ENCODE assay signal across 8 cellular contexts in the genomic region with DNA sequence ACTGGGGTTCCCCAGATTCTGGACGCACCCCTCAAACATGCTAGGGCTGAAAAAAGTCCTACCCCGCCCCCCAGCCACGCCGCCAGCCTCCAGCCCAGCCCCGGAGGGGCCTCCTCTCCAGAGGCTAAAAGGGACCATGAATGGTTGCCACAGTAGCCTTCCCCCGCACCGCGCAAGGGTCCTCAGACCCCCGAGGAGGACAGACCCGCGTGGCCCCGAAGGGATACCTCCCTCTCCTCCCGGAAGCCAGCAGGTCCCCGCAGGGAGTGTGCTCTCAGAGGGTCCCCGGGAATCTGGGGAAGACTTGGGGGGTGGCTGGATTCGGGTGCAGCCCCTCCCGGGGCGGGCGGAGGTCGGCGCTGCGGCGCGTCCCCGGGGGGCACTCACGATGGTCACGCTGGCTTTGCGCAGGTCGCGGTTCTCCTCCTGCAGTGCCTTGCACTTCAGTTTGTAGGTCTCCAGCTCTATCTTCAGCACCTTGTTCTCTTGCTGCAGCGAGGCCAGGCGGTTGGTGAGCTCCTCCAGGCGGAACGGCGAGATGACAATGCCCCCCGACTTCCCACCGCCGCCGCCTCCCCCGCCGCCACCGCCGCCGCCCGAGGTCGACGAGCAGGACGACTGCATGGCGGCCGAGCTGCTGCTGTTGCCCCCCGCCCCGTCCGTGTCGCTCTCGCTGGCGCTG. TPM values are rescaled to one million over a fixed set of nuclear protein-coding genes. Genes with fewer than 3 reads are reported as not detected.
A peak's percentile ranks its signal among the peaks of the same experiment; 100 is the strongest.
DNase-seq lines count a peak whose midpoint lies in the region; ATAC-seq and TF ChIP-seq lines count a peak whose summit lies in the region.

No MANE protein-coding gene starts in this region.

- no peak for TF ChIP-seq EP300 in transverse colon (IDR thresholded peaks at IDR 0.05; ENCODE audit: low read depth)

- H3K27ac ChIP-seq in Peyer's patch (peak overlapping the region; percentile 90 to 95 (median 94)), colonic mucosa (peak overlapping the region; percentile 93), mesodermal cell (ENCODE audit: low read depth, low read length, severe bottlenecking) (peak overlapping the region; percentile 60), transverse colon (peak overlapping the region; percentile 95 to 97 (median 96))

- H3K9me3 ChIP-seq in Peyer's patch (no peaks in the 10 kb centered on the region), colonic mucosa (no peaks in the 10 kb centered on the region), mesodermal cell (ENCODE audit: control insufficient read depth, low read length) (no peaks in the 10 kb centered on the region), transverse colon (no peaks in the 10 kb centered on the region)

- peak overlapping the region; percentile 93 to 100 for H3K9ac ChIP-seq in colonic mucosa (ENCODE audit: low read depth in 2 of 2, low read length in 2 of 2)

- 0 to 1% methylated on average over 29 to 55 of the region's 56 CpGs for WGBS in mesodermal cell (ENCODE audit: insufficient coverage in 2 of 2), 2 experiments
- 0% methylated on average over 3 of the region's 56 CpGs; no CpG with 5 or more reads in 1 of the 2 donors for WGBS in transverse colon (ENCODE audit: low coverage in 1 of 2), 2 donors

- DNase-seq in DMS 273 (lab: John Stamatoyannopoulos, UW; ENCODE audit: unreplicated experiment) (peak; percentile 57), DMS 273 treated with DMSO at 0.1 percent for 48 hours (lab: John Stamatoyannopoulos, UW) (no peak), Peyer's patch (peak in 1 of 3 donors; percentile 57), colonic mucosa (no peak), transverse colon (peak; percentile 19), G401 (ENCODE audit: low spot score) (no peak)

- in situ Hi-C loops in transverse colon (cut with MboI; ENCODE audit: low pct_ligation_motif_present in 1 of 4, low pct_unique_long_range_greater_than_20kb in 1 of 4, low sequenced_read_pairs in 3 of 4) (no loop called here), G401 (cut with HindIII; ENCODE audit: low sequenced_read_pairs) (loop anchor here (5.0 kb wide), 1 partner anchor 84 kb away; no protein-coding TSS in a partner anchor)

- H3K27me3 ChIP-seq in Peyer's patch = no peaks in the 10 kb centered on the region
- H3K27me3 ChIP-seq in colonic mucosa = no peaks in the 10 kb centered on the region
- no peaks in the 10 kb centered on the region for H3K27me3 ChIP-seq in transverse colon

- intact Hi-C loops in colonic mucosa (cut with DNase I) (loop anchor here (10.0 kb wide), 1 partner anchor 129 kb away; no protein-coding TSS in a partner anchor), transverse colon (cut with DNase I; ENCODE audit: low total_unique reads) (loop anchor here (2.0 kb wide), 1 partner anchor 39 kb away; no protein-coding TSS in a partner anchor)

- peaks cover 0 to 40% (median 8%) of the 10 kb centered on the region in 4 donors for H3K4me1 ChIP-seq in Peyer's patch
- peaks cover 9% of the 10 kb centered on the region for H3K4me1 ChIP-seq in colonic mucosa
- H3K4me1 ChIP-seq in mesodermal cell (ENCODE audit: control insufficient read depth, insufficient read depth, low read length, poor library complexity, severe bottlenecking) = peaks cover 16% of the 10 kb centered on the region
- H3K4me1 ChIP-seq in transverse colon = peaks cover 19 to 58% (median 44%) of the 10 kb centered on the region in 4 donors

- H3K36me3 ChIP-seq in Peyer's patch (no peaks in the 10 kb centered on the region), colonic mucosa (no peaks in the 10 kb centered on the region), mesodermal cell (ENCODE audit: control insufficient read depth, insufficient read depth, low read length) (peaks cover 8% of the 10 kb centered on the region), transverse colon (no peaks in the 10 kb centered on the region)

- H3K4me3 ChIP-seq in Peyer's patch (peak overlapping the region; percentile 65 to 96 (median 88)), colonic mucosa (peak overlapping the region; percentile 85), mesodermal cell (ENCODE audit: extremely low read depth, insufficient read depth, low read length, poor library complexity, severe bottlenecking) (peak overlapping the region; percentile 100), transverse colon (peak overlapping the region; percentile 84 to 99 (median 92))

- TF ChIP-seq CTCF in Peyer's patch (IDR thresholded peaks at IDR 0.05) (no peak), colonic mucosa (IDR thresholded peaks at IDR 0.05) (no peak), transverse colon (IDR thresholded peaks at IDR 0.05) (no peak)

- no peak for ATAC-seq in HG02885 (IDR thresholded peaks at IDR 0.05; ENCODE audit: poor library complexity, unreplicated experiment)

- TF ChIP-seq POLR2A in Peyer's patch (IDR thresholded peaks at IDR 0.05) (no peak), transverse colon (IDR thresholded peaks at IDR 0.05) (no peak)

RNA-seq across cellular contexts. Expression of a gene that starts 0.5 kb away (rescaled TPM):
- total RNA-seq in Peyer's patch (10 to 100 TPM; 41.8 to 49.6 (median 48.6) TPM), colonic mucosa (10 to 100 TPM; 65.8 to 91.0 TPM), transverse colon (10 to 100 TPM; 26.2 to 56.7 (median 49.5) TPM)
- polyA plus RNA-seq in mesodermal cell (2013, experiment 1 of 2) = 25.7 TPM
- polyA plus RNA-seq in mesodermal cell (2013, experiment 2 of 2) = 27.1 TPM
- total RNA-seq in G401 (2014; rRNA removed; shearing (Covaris generic)) = 28.1 and 43.5 TPM in 2 replicates

Comparison
In these comparisons a context has a peak if more than half of its experiments do, and no peak if none do; other contexts are left out.
1. DNase-seq: peak in DMS 273 (single experiment) and transverse colon (single experiment); none in DMS 273 treated with DMSO at 0.1 percent for 48 hours (single experiment), colonic mucosa (single experiment) and G401 (single experiment).
2. Peak in every context shown above with its lines, with median percentiles within 50 percentile points of each other: H3K27ac ChIP-seq and H3K4me3 ChIP-seq.